21 cellular contexts compared by ENCODE assay signal in the genomic region with DNA sequence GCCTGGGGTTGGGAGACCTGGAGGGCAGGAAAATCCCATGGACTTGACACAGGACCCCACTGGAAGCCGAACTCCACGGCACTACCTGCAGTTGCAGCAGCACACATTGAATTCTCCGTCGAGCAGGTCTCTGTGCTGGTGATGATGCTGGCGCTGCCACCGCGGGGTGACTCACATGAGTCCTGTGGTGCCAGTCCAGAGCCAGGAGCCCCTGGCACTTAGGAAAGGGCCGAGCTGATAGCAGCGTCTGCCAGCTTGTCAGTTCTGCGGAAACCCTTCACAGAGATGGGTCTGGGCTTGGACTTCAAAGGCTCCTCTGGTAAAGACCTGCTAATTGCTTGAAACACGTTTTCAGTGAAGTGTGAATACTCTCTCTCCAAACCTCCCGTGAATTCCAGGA.
"Had no signal": no experiment of that assay in that cellular context is flagged by ENCODE, and none has a peak within 500 bp of the region (broad histone marks: within the 10 kb centered on the region; RNA-seq: fewer than 3 reads in every experiment).

No MANE protein-coding gene starts in this region.

- ATAC-seq: gastrocnemius medialis; heart right ventricle; left cardiac atrium; left lung; naive thymus-derived CD8-positive, alpha-beta T cell; psoas muscle; right cardiac atrium; stimulated activated memory B cell treated with anti-CD40 and anti-IgM and Interleukin-4, amounts not matched to agents 10 μg/mL and 1 μg/mL and 100 μg/mL, for 72 hours; stimulated activated naive CD8-positive, alpha-beta T cell treated with anti-CD3 and anti-CD28 coated beads, Interleukin-15, Interleukin-2, amounts not matched to agents 100 U/mL and 50 U/mL, for 24 hours had no signal

- DNase-seq: effector CD4-positive, alpha-beta T cell; gastrocnemius medialis; glutamatergic neuron; heart right ventricle; hippocampal formation; left cardiac atrium; left lung; naive thymus-derived CD8-positive, alpha-beta T cell; nephron progenitor cell; occipital lobe; ovary; psoas muscle; right cardiac atrium; sigmoid colon; stimulated activated CD4-positive, alpha-beta T cell treated with anti-CD3 and anti-CD28 coated beads, Interleukin-4, amount 100 ng/mL, for 4 hours; stimulated activated naive CD8-positive, alpha-beta T cell treated with anti-CD3 and anti-CD28 coated beads, Interleukin-15, Interleukin-2, amounts not matched to agents 100 U/mL and 50 U/mL, for 24 hours; testis; tibial artery had no signal

- H3K36me3 ChIP-seq: gastrocnemius medialis, heart right ventricle, left lung, ovary, sigmoid colon, tibial artery had no signal

- H3K27me3 ChIP-seq: ovary, testis had no signal

- H3K4me3 ChIP-seq: dorsolateral prefrontal cortex, gastrocnemius medialis, heart right ventricle, left lung, ovary, psoas muscle, sigmoid colon, testis, tibial artery had no signal

- H3K9me3 ChIP-seq: gastrocnemius medialis, heart right ventricle, left lung, ovary, psoas muscle, sigmoid colon, testis, tibial artery had no signal

- FAIRE-seq: islet of Langerhans had no signal
